8 cellular contexts compared by ENCODE assay signal in the genomic region with DNA sequence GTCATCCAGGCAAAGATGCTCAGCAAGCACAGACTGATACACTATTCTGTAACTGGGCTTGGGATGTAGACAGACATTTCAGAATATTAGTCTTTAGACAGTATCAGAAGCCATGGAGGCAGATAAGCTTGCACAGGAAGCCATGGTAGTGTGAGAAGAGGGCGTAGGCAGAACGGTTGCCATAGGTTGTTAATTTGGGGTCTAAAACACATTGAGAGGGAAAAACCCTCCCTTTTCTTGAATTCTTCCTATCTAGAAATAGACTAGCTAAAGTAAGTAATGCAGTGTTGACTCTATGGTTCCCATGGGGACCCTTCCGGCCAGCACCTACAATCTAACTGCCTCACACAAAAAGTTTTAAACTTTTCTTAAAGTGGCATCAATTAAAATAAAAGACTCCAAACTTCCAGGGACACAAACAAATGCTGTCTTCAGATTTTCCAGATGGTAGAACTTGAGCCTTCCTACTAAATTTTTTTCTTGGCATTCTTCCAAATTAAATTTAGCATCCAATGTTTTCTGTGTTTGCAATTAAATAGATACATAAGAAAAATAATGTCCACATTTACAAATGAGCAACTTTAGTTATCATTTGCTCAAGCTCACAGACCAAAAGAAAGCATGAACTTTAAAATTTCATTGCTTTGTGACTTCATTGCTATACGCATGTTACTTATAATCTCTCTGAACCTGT. TPM values are rescaled to one million over a fixed set of nuclear protein-coding genes. Genes with fewer than 3 reads are reported as not detected.
DNase-seq lines count a peak whose midpoint lies in the region; ATAC-seq, FAIRE-seq and TF ChIP-seq lines count a peak whose summit lies in the region.
"Had no signal": no experiment of that assay in that cellular context is flagged by ENCODE, and none has a peak within 500 bp of the region (broad histone marks: within the 10 kb centered on the region; RNA-seq: fewer than 3 reads in every experiment).

No MANE protein-coding gene starts in this region.

- POLR2A ChIA-PET in endothelial cell of umbilical vein (lab: Charles Lee), result no interaction called here

- TF ChIP-seq CTCF in OCI-LY3 (IDR thresholded peaks at IDR 0.05; ENCODE audit: low read depth, low read length) (no peak), endothelial cell of umbilical vein (IDR thresholded peaks at IDR 0.05; ENCODE audit: extremely low read depth in 1 of 2, insufficient read depth in 1 of 2, low read depth in 1 of 2, low read length in 2 of 2) (no peak), sigmoid colon (IDR thresholded peaks at IDR 0.05) (no peak)

- no peaks in the 10 kb centered on the region for H3K9me1 ChIP-seq in endothelial cell of umbilical vein (replicated peaks; ENCODE audit: control insufficient read depth, extremely low read depth, insufficient read depth, low read length)

- H3K27ac ChIP-seq in OCI-LY3 (ENCODE audit: low read length) (peak overlapping the region; percentile 85), endothelial cell of umbilical vein (ENCODE audit: insufficient read depth, low read depth, low read length) (no peak overlapping the region), sigmoid colon (peak overlapping the region in 3 of 4 donors; percentile 97 to 98 (median 98))

- H3K27me3 ChIP-seq in OCI-LY3 (ENCODE audit: low read depth, low read length) (no peaks in the 10 kb centered on the region), endothelial cell of umbilical vein (ENCODE audit: control insufficient read depth in 2 of 2, insufficient read depth in 2 of 2, low read length in 2 of 2) (no peaks in the 10 kb centered on the region), sigmoid colon (no peaks in the 10 kb centered on the region)

- FAIRE-seq in GM18507 (lab: Jason Lieb, UNC), result peak; percentile 83
- no peak for FAIRE-seq in endothelial cell of umbilical vein (lab: Jason Lieb, UNC)

- H3K4me1 ChIP-seq in OCI-LY3 (ENCODE audit: low read length), result peaks cover 17% of the 10 kb centered on the region
- peaks cover 15% of the 10 kb centered on the region for H3K4me1 ChIP-seq in endothelial cell of umbilical vein (ENCODE audit: control insufficient read depth, extremely low read depth, insufficient read depth, low read length)
- peaks cover 0 to 39% (median 33%) of the 10 kb centered on the region in 4 donors for H3K4me1 ChIP-seq in sigmoid colon

- intact Hi-C loops in endothelial cell of umbilical vein (cut with micrococcal nuclease) (no loop called here), sigmoid colon (cut with DNase I) (no loop called here)

- peaks cover 35% of the 10 kb centered on the region for H3K36me3 ChIP-seq in OCI-LY3 (replicated peaks; ENCODE audit: low read depth, low read length)
- peaks cover 7 to 15% of the 10 kb centered on the region in 2 experiments for H3K36me3 ChIP-seq in endothelial cell of umbilical vein (ENCODE audit: control insufficient read depth in 2 of 2, extremely low read depth in 1 of 2, insufficient read depth in 2 of 2, low read length in 2 of 2)
- H3K36me3 ChIP-seq in sigmoid colon, result peaks cover 0 to 45% (median 19%) of the 10 kb centered on the region in 4 donors

- no TSS peak for BruUV-seq in endothelial cell of umbilical vein (replicated peaks; lab: Mats Ljungman, UMichigan)

- DNase-seq in GM18507 (ENCODE audit: extremely low spot score, insufficient read length, low read depth), result no peak
- no peak for DNase-seq in endothelial cell of umbilical vein (ENCODE audit: low read depth, low spot score)
- DNase-seq in sigmoid colon, result no peak
- DNase-seq in middle frontal gyrus (ENCODE audit: extremely low spot score, low spot score), result no peak
- no peak for DNase-seq in COLO829 (ENCODE audit: low spot score)
- DNase-seq: activated gamma-delta T cell treated with Interleukin-2 at 50 U/mL for 16 hours had no signal

- H3K9me3 ChIP-seq in OCI-LY3 (ENCODE audit: insufficient read depth, low read length), result no peaks in the 10 kb centered on the region
- no peaks in the 10 kb centered on the region for H3K9me3 ChIP-seq in endothelial cell of umbilical vein (replicated peaks; ENCODE audit: control insufficient read depth, insufficient read depth, low read length)
- H3K9me3 ChIP-seq in sigmoid colon, result no peaks in the 10 kb centered on the region

- H3K4me3 ChIP-seq in OCI-LY3 (ENCODE audit: low read length), result peak overlapping the region; percentile 91
- H3K4me3 ChIP-seq in endothelial cell of umbilical vein (replicated peaks in 1 of 3; ENCODE audit: insufficient read depth in 1 of 3, low read depth in 1 of 3, low read length in 3 of 3), result no peak overlapping the region
- H3K4me3 ChIP-seq in sigmoid colon, result peak overlapping the region in 1 of 4 donors; percentile 94

- TF ChIP-seq POLR2A in endothelial cell of umbilical vein (IDR thresholded peaks at IDR 0.05; ENCODE audit: low read depth, low read length), result no peak
- TF ChIP-seq POLR2A in sigmoid colon (IDR thresholded peaks at IDR 0.05), result no peak

- TF ChIP-seq EP300 in sigmoid colon (IDR thresholded peaks at IDR 0.05), result no peak

- H3K9ac ChIP-seq in OCI-LY3 (ENCODE audit: low read length) (peak overlapping the region; percentile 89), endothelial cell of umbilical vein (replicated peaks; ENCODE audit: extremely low read depth, insufficient read depth, low read length) (no peak overlapping the region)

- ATAC-seq in GM18519 (IDR thresholded peaks at IDR 0.05; ENCODE audit: low FRiP score, unreplicated experiment), result no peak

- CTCF ChIA-PET in endothelial cell of umbilical vein (lab: Charles Lee), result no interaction called here

- H4K20me1 ChIP-seq in OCI-LY3 (ENCODE audit: insufficient read depth, low read length), result peaks cover 18% of the 10 kb centered on the region
- no peaks in the 10 kb centered on the region for H4K20me1 ChIP-seq in endothelial cell of umbilical vein (replicated peaks; ENCODE audit: control insufficient read depth, extremely low read depth, insufficient read depth, low read length)

- 72 to 83% methylated on average over 4 of the region's 4 CpGs for WGBS in sigmoid colon, 2 donors

- dilution Hi-C loops in endothelial cell of umbilical vein (cut with MboI; ENCODE audit: extremely low pct_ligation_motif_present, low sequenced_read_pairs), result loop anchor here (25.0 kb wide), 1 partner anchor 312 kb away; no protein-coding TSS in a partner anchor

- H3K79me2 ChIP-seq in OCI-LY3 (ENCODE audit: low read length) (peaks cover 27% of the 10 kb centered on the region), endothelial cell of umbilical vein (ENCODE audit: control insufficient read depth, insufficient read depth, low read length) (peaks cover 23% of the 10 kb centered on the region)

- H2AFZ ChIP-seq in OCI-LY3 (ENCODE audit: low read depth, low read length), result no peak overlapping the region
- no peak overlapping the region for H2AFZ ChIP-seq in endothelial cell of umbilical vein (ENCODE audit: low read depth, low read length)

- H3K4me2 ChIP-seq in OCI-LY3 (ENCODE audit: low read length) (peak overlapping the region; percentile 92), endothelial cell of umbilical vein (ENCODE audit: insufficient read depth, low read length) (peak overlapping the region; percentile 78)

TF ChIP-seq in endothelial cell of umbilical vein, 7 proteins besides CTCF, POLR2A, EP300 and RAD21 (continues in another document):
- TF ChIP-seq POLR2AphosphoS5 (IDR thresholded peaks at IDR 0.05; ENCODE audit: insufficient read depth, low read depth, low read length), result no peak

RNA-seq across cellular contexts. Expression of gene PRKRA, which starts 1.9 kb away (rescaled TPM):
- total RNA-seq in endothelial cell of umbilical vein (42.4 and 46.6 TPM in 2 replicates), sigmoid colon (10 to 100 TPM; 62.6 to 86.1 (median 76.7) TPM)
- polyA plus RNA-seq in endothelial cell of umbilical vein (25.8 and 31.0 TPM in 2 replicates), sigmoid colon (10 to 100 TPM; 25.1 to 25.2 (median 25.2) TPM)
- 29.8 and 34.6 TPM in 2 replicates for polyA plus RNA-seq in endothelial cell of umbilical vein (2011; cell fraction: cytosol; rRNA removed)
- polyA plus RNA-seq in endothelial cell of umbilical vein (2011; cell fraction: nucleus; rRNA removed), result 45.7 and 47.9 TPM in 2 replicates
- 32.8 and 38.2 TPM in 2 replicates for polyA plus RNA-seq in endothelial cell of umbilical vein (2012)
- 30.4 and 39.6 TPM in 2 replicates for polyA minus RNA-seq in endothelial cell of umbilical vein
- 16.0 TPM for polyA minus RNA-seq in endothelial cell of umbilical vein (2011; cell fraction: cytosol; rRNA and poly(A)+ RNA removed)
- polyA minus RNA-seq in endothelial cell of umbilical vein (2011; cell fraction: nucleus; rRNA and poly(A)+ RNA removed), result 67.9 and 68.7 TPM in 2 replicates

RNA-seq across cellular contexts. Expression of gene PJVK, which starts 2.1 kb away (rescaled TPM):
- total RNA-seq in endothelial cell of umbilical vein, result 1.4 and 1.8 TPM in 2 replicates
- polyA plus RNA-seq in endothelial cell of umbilical vein, result 1.3 TPM in 2 replicates
- 0.36 and 0.61 TPM in 2 replicates for polyA plus RNA-seq in endothelial cell of umbilical vein (2011; cell fraction: cytosol; rRNA removed)
- polyA plus RNA-seq in endothelial cell of umbilical vein (2011; cell fraction: nucleus; rRNA removed), result 9.7 and 13.0 TPM in 2 replicates
- polyA plus RNA-seq in endothelial cell of umbilical vein (2012), result 1.1 and 1.3 TPM in 2 replicates
- 2.5 and 2.6 TPM in 2 replicates for polyA minus RNA-seq in endothelial cell of umbilical vein
- not detected for polyA minus RNA-seq in endothelial cell of umbilical vein (2011; cell fraction: cytosol; rRNA and poly(A)+ RNA removed)
- polyA minus RNA-seq in endothelial cell of umbilical vein (2011; cell fraction: nucleus; rRNA and poly(A)+ RNA removed), result 3.0 and 3.9 TPM in 2 replicates
- 1 to 10 TPM; 2.9 to 8.3 (median 4.6) TPM for total RNA-seq in sigmoid colon
- under 1 TPM in 1 of 3 donors, not detected in 2; 0.85 TPM for polyA plus RNA-seq in sigmoid colon

RNA-seq across cellular contexts. Expression of gene FKBP7, which starts 29.3 kb away (rescaled TPM):
- total RNA-seq in endothelial cell of umbilical vein, result 18.3 and 20.5 TPM in 2 replicates
- 9.4 and 11.2 TPM in 2 replicates for polyA plus RNA-seq in endothelial cell of umbilical vein
- polyA plus RNA-seq in endothelial cell of umbilical vein (2011; cell fraction: cytosol; rRNA removed), result 23.1 and 23.8 TPM in 2 replicates
- 8.7 and 10.0 TPM in 2 replicates for polyA plus RNA-seq in endothelial cell of umbilical vein (2011; cell fraction: nucleus; rRNA removed)
- polyA plus RNA-seq in endothelial cell of umbilical vein (2012), result 30.3 and 33.7 TPM in 2 replicates
- 5.9 and 9.9 TPM in 2 replicates for polyA minus RNA-seq in endothelial cell of umbilical vein
- polyA minus RNA-seq in endothelial cell of umbilical vein (2011; cell fraction: cytosol; rRNA and poly(A)+ RNA removed), result not detected
- polyA minus RNA-seq in endothelial cell of umbilical vein (2011; cell fraction: nucleus; rRNA and poly(A)+ RNA removed), result 3.7 and 4.2 TPM in 2 replicates
- 10 to 100 TPM; 19.9 to 26.7 (median 22.6) TPM for total RNA-seq in sigmoid colon
- polyA plus RNA-seq in sigmoid colon, result 1 to 10 TPM; 1.2 to 5.2 (median 3.6) TPM

RNA-seq across cellular contexts. Expression of gene PLEKHA3, which starts 31.1 kb away (rescaled TPM):
- total RNA-seq in endothelial cell of umbilical vein (24.6 and 26.6 TPM in 2 replicates), sigmoid colon (10 to 100 TPM; 13.0 to 22.5 (median 19.7) TPM)
- polyA plus RNA-seq in endothelial cell of umbilical vein (2.7 and 4.1 TPM in 2 replicates), sigmoid colon (1 to 10 TPM; 1.8 to 4.2 (median 2.3) TPM)
- polyA plus RNA-seq in endothelial cell of umbilical vein (2011; cell fraction: cytosol; rRNA removed), result 8.2 and 9.5 TPM in 2 replicates
- 5.2 and 10.8 TPM in 2 replicates for polyA plus RNA-seq in endothelial cell of umbilical vein (2011; cell fraction: nucleus; rRNA removed)
- 11.3 and 15.2 TPM in 2 replicates for polyA plus RNA-seq in endothelial cell of umbilical vein (2012)
- 7.1 and 10.3 TPM in 2 replicates for polyA minus RNA-seq in endothelial cell of umbilical vein
- polyA minus RNA-seq in endothelial cell of umbilical vein (2011; cell fraction: cytosol; rRNA and poly(A)+ RNA removed), result 3.6 TPM
- 7.2 and 9.5 TPM in 2 replicates for polyA minus RNA-seq in endothelial cell of umbilical vein (2011; cell fraction: nucleus; rRNA and poly(A)+ RNA removed)
